Comparison of ENCODE assay signal across 11 cellular contexts in genomic region chr5:149464796-149465489, GRCh38.
DNase-seq lines count a peak whose midpoint lies in the region; ATAC-seq, FAIRE-seq and TF ChIP-seq lines count a peak whose summit lies in the region.
"Had no signal": no experiment of that assay in that cellular context is flagged by ENCODE, and none has a peak within 500 bp of the region (broad histone marks: within the 10 kb centered on the region; RNA-seq: fewer than 3 reads in every experiment).

No MANE protein-coding gene starts in this region.

- H3K4me3 ChIP-seq in pancreas, result no peak overlapping the region

- no peaks in the 10 kb centered on the region for H3K27me3 ChIP-seq in pancreas

- H3K27me3 Mint-ChIP-seq in activated naive CD8-positive, alpha-beta T cell treated with anti-CD3 and anti-CD28 coated beads, Interleukin-2, amount 50 U/mL, for 24 hours, result peaks cover 4% of the 10 kb centered on the region

- peaks cover 0 to 5% (median 0%) of the 10 kb centered on the region in 3 donors for H3K4me1 ChIP-seq in pancreas

- no peaks in the 10 kb centered on the region for H3K9me3 ChIP-seq in pancreas

- DNase-seq in AG20443 (ENCODE audit: low spot score), result peak; percentile 86
- peak; percentile 73 for DNase-seq in Right ventricle myocardium superior
- DNase-seq in pancreas, result no peak
- DNase-seq in activated naive CD8-positive, alpha-beta T cell treated with anti-CD3 and anti-CD28 coated beads, Interleukin-2, amount 50 U/mL, for 24 hours, result no peak
- DNase-seq in SIG-M5 (lab: John Stamatoyannopoulos, UW), result no peak
- no peak for DNase-seq in D341Med (ENCODE audit: low spot score)
- no peak for DNase-seq in DMS 273 treated with DMSO at 0.1 percent for 48 hours (lab: John Stamatoyannopoulos, UW)
- DNase-seq: NCI-H226, T1000 had no signal

- peak overlapping the region in 1 of 4 donors; percentile 37 for H3K27ac ChIP-seq in pancreas

- no peaks in the 10 kb centered on the region for H3K9me3 Mint-ChIP-seq in activated naive CD8-positive, alpha-beta T cell treated with anti-CD3 and anti-CD28 coated beads, Interleukin-2, amount 50 U/mL, for 24 hours
- H3K9me3 Mint-ChIP-seq: activated T-helper 2 cell treated with anti-CD3 and anti-CD28 coated beads, Interferon-gamma antibody, Interleukin-2, Interleukin-4, amounts not matched to agents 10 μg/mL and 5 μg/mL and 100 μg/mL, durations not matched to agents 14 hours and 24 hours and 36 hours had no signal

- no peak overlapping the region for H3K4me3 Mint-ChIP-seq in activated naive CD8-positive, alpha-beta T cell treated with anti-CD3 and anti-CD28 coated beads, Interleukin-2, amount 50 U/mL, for 24 hours

- FAIRE-seq in pancreas (lab: Jason Lieb, UNC), result no peak

- no peaks in the 10 kb centered on the region for H3K4me1 Mint-ChIP-seq in activated naive CD8-positive, alpha-beta T cell treated with anti-CD3 and anti-CD28 coated beads, Interleukin-2, amount 50 U/mL, for 24 hours

- no peak overlapping the region for H3K27ac Mint-ChIP-seq in activated naive CD8-positive, alpha-beta T cell treated with anti-CD3 and anti-CD28 coated beads, Interleukin-2, amount 50 U/mL, for 24 hours
- H3K27ac Mint-ChIP-seq: activated T-helper 2 cell treated with anti-CD3 and anti-CD28 coated beads, Interferon-gamma antibody, Interleukin-2, Interleukin-4, amounts not matched to agents 10 μg/mL and 5 μg/mL and 100 μg/mL, durations not matched to agents 14 hours and 24 hours and 36 hours had no signal

- no peaks in the 10 kb centered on the region for H3K36me3 Mint-ChIP-seq in activated naive CD8-positive, alpha-beta T cell treated with anti-CD3 and anti-CD28 coated beads, Interleukin-2, amount 50 U/mL, for 24 hours (ENCODE audit: low read depth)

- intact Hi-C loops in Right ventricle myocardium superior (cut with DNase I), result no loop called here
- intact Hi-C loops in pancreas (cut with DNase I), result no loop called here

- ATAC-seq in SK-N-SH treated with all-trans-retinoic acid at 6 μM for 48 hours, result peak; percentile 32
- ATAC-seq in Right ventricle myocardium superior (ENCODE audit: poor library complexity), result peak; percentile 88
- peak in 3 of 4 donors; percentile 70 to 92 (median 79) for ATAC-seq in pancreas
- no peak for ATAC-seq in activated naive CD8-positive, alpha-beta T cell treated with anti-CD3 and anti-CD28 coated beads, Interleukin-2, amount 50 U/mL, for 24 hours

- TF ChIP-seq CTCF in pancreas (IDR thresholded peaks at IDR 0.05), result no peak

- H3K36me3 ChIP-seq in pancreas, result no peaks in the 10 kb centered on the region

- 81% methylated on average over 8 of the region's 8 CpGs for WGBS in pancreas, 2 donors

TF ChIP-seq in SK-N-SH treated with all-trans-retinoic acid at 6 μM for 48 hours, 23 proteins besides CTCF, POLR2A, EP300 and RAD21:
- TF ChIP-seq CREB5 (CRISPR knock-in tag; IDR thresholded peaks at IDR 0.05; ENCODE audit: low read depth) (no peak), ZFP30 (CRISPR knock-in tag; IDR thresholded peaks at IDR 0.05) (no peak), ISL1 (CRISPR knock-in tag; IDR thresholded peaks at IDR 0.05) (no peak), RARB (CRISPR knock-in tag; IDR thresholded peaks at IDR 0.05) (no peak), ZFP3 (CRISPR knock-in tag; IDR thresholded peaks at IDR 0.05) (no peak), POU6F1 (CRISPR knock-in tag; IDR thresholded peaks at IDR 0.05; ENCODE audit: borderline replicate concordance, low read depth) (no peak)

Comparison
In these comparisons a context has a peak if more than half of its experiments do, and no peak if none do; other contexts are left out.
1. DNase-seq: peak in AG20443 (single experiment) and Right ventricle myocardium superior (single experiment); none in pancreas (0 of 6), activated naive CD8-positive, alpha-beta T cell treated with anti-CD3 and anti-CD28 coated beads, Interleukin-2, amount 50 U/mL, for 24 hours (single experiment), SIG-M5 (single experiment), D341Med (single experiment) and DMS 273 treated with DMSO at 0.1 percent for 48 hours (single experiment).